Comparison of ENCODE assay signal across 12 cellular contexts in the genomic region with DNA sequence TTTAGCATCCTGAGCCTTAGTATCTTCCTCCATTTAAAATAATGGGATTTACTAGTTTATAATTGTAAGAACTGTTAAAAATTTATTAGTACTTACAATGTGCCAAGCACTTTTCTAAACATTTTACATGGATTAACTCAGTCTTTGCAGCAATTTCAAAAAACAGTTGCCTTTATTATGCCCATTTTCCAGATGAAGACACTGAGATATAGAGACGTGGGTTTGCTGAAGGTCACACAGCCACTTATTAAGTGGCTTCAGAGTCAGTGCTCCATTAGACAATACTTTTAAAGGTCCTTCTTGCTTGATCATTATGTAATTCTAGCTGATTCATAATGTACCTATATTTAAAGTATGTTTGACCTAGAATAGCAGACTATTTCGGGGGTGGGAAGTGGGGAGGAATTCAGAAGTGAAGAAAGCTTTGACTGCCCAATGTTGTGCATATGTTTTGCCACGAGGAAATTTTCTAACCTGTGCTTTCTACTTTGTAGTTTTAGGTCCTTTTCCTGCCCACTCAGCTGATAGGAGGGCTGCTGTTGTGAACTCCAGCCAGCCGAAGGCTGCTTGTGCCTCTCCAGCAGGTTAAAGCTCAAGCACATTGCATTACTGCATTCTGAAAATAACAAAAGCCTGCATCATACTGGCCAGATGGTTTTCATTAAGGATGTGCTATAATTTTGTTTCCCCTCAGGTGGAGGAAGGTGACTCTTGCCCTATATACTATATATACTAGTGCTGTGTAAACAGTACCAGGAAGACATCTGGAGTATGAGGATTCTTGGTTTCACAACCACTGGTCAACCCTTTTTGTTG. TPM values are rescaled to one million over a fixed set of nuclear protein-coding genes. Genes with fewer than 3 reads are reported as not detected.
DNase-seq lines count a peak whose midpoint lies in the region; ATAC-seq and TF ChIP-seq lines count a peak whose summit lies in the region.
"Had no signal": no experiment of that assay in that cellular context is flagged by ENCODE, and none has a peak within 500 bp of the region (broad histone marks: within the 10 kb centered on the region; RNA-seq: fewer than 3 reads in every experiment).

No MANE protein-coding gene starts in this region.

- peaks cover 75% of the 10 kb centered on the region for H3K79me2 ChIP-seq in MM.1S (ENCODE audit: low read length)
- peaks cover 13% of the 10 kb centered on the region for H3K79me2 ChIP-seq in trophoblast cell (ENCODE audit: control insufficient read depth, insufficient read depth, low read length, poor library complexity)
- H3K79me2 ChIP-seq in hepatocyte = peaks cover 75% of the 10 kb centered on the region

- no peaks in the 10 kb centered on the region for H4K20me1 ChIP-seq in MM.1S (ENCODE audit: insufficient read depth, low read length)
- peaks cover 12% of the 10 kb centered on the region for H4K20me1 ChIP-seq in hepatocyte (ENCODE audit: insufficient read depth, poor library complexity, severe bottlenecking)

- no peak overlapping the region for H2BK5ac ChIP-seq in trophoblast cell (ENCODE audit: low read depth, low read length, poor library complexity)

- peak; percentile 26 for DNase-seq in Daoy (ENCODE audit: low read depth)
- peak; percentile 88 for DNase-seq in MM.1S
- DNase-seq in chondrocyte (ENCODE audit: low spot score) = no peak
- DNase-seq in trophoblast cell = peak; percentile 85 to 92
- DNase-seq in naive thymus-derived CD4-positive, alpha-beta T cell = no peak
- no peak for DNase-seq in hepatocyte (ENCODE audit: low spot score)
- DNase-seq: body of pancreas, immature natural killer cell, NCI-H1436 treated with DMSO at 0.1 percent for 48 hours, Peyer's patch, spleen had no signal

- no peak overlapping the region for H2BK12ac ChIP-seq in trophoblast cell (ENCODE audit: low read length)

- H3K9ac ChIP-seq in MM.1S (ENCODE audit: low read length) (peak overlapping the region; percentile 67), trophoblast cell (ENCODE audit: low read length) (no peak overlapping the region)

- no peak for ATAC-seq in naive thymus-derived CD4-positive, alpha-beta T cell
- ATAC-seq in HG03108 (IDR thresholded peaks at IDR 0.05; ENCODE audit: unreplicated experiment) = no peak
- ATAC-seq: body of pancreas had no signal

- H3K9me2 ChIP-seq in MM.1S (replicated peaks; ENCODE audit: insufficient read depth, low read length) = no peaks in the 10 kb centered on the region
- no peaks in the 10 kb centered on the region for H3K9me2 ChIP-seq in hepatocyte (replicated peaks; ENCODE audit: insufficient read depth)

- no peak overlapping the region for H3K4me3 Mint-ChIP-seq in chondrocyte (ENCODE audit: unreplicated experiment)
- no peak overlapping the region for H3K4me3 Mint-ChIP-seq in naive thymus-derived CD4-positive, alpha-beta T cell
- H3K4me3 Mint-ChIP-seq: immature natural killer cell had no signal

- POLR2A ChIA-PET in naive thymus-derived CD4-positive, alpha-beta T cell (lab: Charles Lee) = no interaction called here

- TF ChIP-seq CTCF in MM.1S (IDR thresholded peaks at IDR 0.05; ENCODE audit: low read length) (no peak), chondrocyte (IDR thresholded peaks at IDR 0.05) (no peak), hepatocyte (IDR thresholded peaks at IDR 0.05; ENCODE audit: poor library complexity) (no peak)

- H3K27ac ChIP-seq in MM.1S (ENCODE audit: low read length) (peak overlapping the region; percentile 95), trophoblast cell (ENCODE audit: low read depth, low read length) (no peak overlapping the region), hepatocyte (no peak overlapping the region)
- H3K27ac ChIP-seq in naive thymus-derived CD4-positive, alpha-beta T cell (ENCODE audit: low read depth, low read length) = no peak overlapping the region
- H3K27ac ChIP-seq: body of pancreas, Peyer's patch, spleen had no signal

- H2AFZ ChIP-seq in MM.1S (ENCODE audit: low read length) (no peak overlapping the region), trophoblast cell (ENCODE audit: insufficient read depth, low read length, poor library complexity) (no peak overlapping the region), hepatocyte (no peak overlapping the region)

- H3K4me1 Mint-ChIP-seq in chondrocyte (ENCODE audit: low read depth) = peaks cover 15% of the 10 kb centered on the region
- peaks cover 4 to 12% (median 6%) of the 10 kb centered on the region in 7 donors for H3K4me1 Mint-ChIP-seq in naive thymus-derived CD4-positive, alpha-beta T cell

- peak overlapping the region; percentile 95 for H3K4me2 ChIP-seq in MM.1S (ENCODE audit: low read depth, low read length)
- H3K4me2 ChIP-seq in trophoblast cell (ENCODE audit: low read length) = no peak overlapping the region
- H3K4me2 ChIP-seq in hepatocyte = no peak overlapping the region

- peaks cover 43% of the 10 kb centered on the region for H3K4me1 ChIP-seq in MM.1S (ENCODE audit: low read length)
- H3K4me1 ChIP-seq in trophoblast cell (ENCODE audit: control insufficient read depth in 1 of 2, insufficient read depth in 2 of 2, low read length in 2 of 2) = peaks cover 2 to 4% of the 10 kb centered on the region in 2 experiments
- peaks cover 0 to 8% of the 10 kb centered on the region in 2 donors for H3K4me1 ChIP-seq in naive thymus-derived CD4-positive, alpha-beta T cell (ENCODE audit: control insufficient read depth in 2 of 2, insufficient read depth in 2 of 2, low read length in 2 of 2)
- H3K4me1 ChIP-seq in hepatocyte (ENCODE audit: insufficient read depth) = peaks cover 26% of the 10 kb centered on the region

- H4K91ac ChIP-seq in trophoblast cell (ENCODE audit: low read depth, low read length) = no peak overlapping the region

- H3K18ac ChIP-seq in trophoblast cell (ENCODE audit: low read length) = no peak overlapping the region

- H3K36me3 ChIP-seq in MM.1S (replicated peaks; ENCODE audit: insufficient read depth, low read length) = no peaks in the 10 kb centered on the region
- H3K36me3 ChIP-seq in trophoblast cell (ENCODE audit: control insufficient read depth in 1 of 2, insufficient read depth in 2 of 2, low read length in 2 of 2) = no peaks in the 10 kb centered on the region
- H3K36me3 ChIP-seq in naive thymus-derived CD4-positive, alpha-beta T cell (ENCODE audit: control insufficient read depth in 2 of 3, insufficient read depth in 3 of 3, low read length in 3 of 3) = peaks cover 0 to 6% (median 0%) of the 10 kb centered on the region in 3 experiments
- H3K36me3 ChIP-seq in hepatocyte (replicated peaks; ENCODE audit: insufficient read depth, low read depth) = no peaks in the 10 kb centered on the region
- H3K36me3 ChIP-seq: Peyer's patch, spleen had no signal

- no peak overlapping the region for H4K12ac ChIP-seq in trophoblast cell (ENCODE audit: low read depth, low read length)

- H3K14ac ChIP-seq in trophoblast cell (ENCODE audit: low read length) = no peak overlapping the region

- intact Hi-C loops in naive thymus-derived CD4-positive, alpha-beta T cell (cut with micrococcal nuclease) = no loop called here

- no peak overlapping the region for H3K4ac ChIP-seq in trophoblast cell (ENCODE audit: low read depth, low read length)

- H3F3A ChIP-seq in MM.1S (ENCODE audit: insufficient read depth, low read length) = peaks cover 42% of the 10 kb centered on the region

- peak overlapping the region; percentile 24 for H3K27ac Mint-ChIP-seq in chondrocyte (ENCODE audit: unreplicated experiment)
- H3K27ac Mint-ChIP-seq in naive thymus-derived CD4-positive, alpha-beta T cell = no peak overlapping the region
- H3K27ac Mint-ChIP-seq: immature natural killer cell had no signal

- H2BK120ac ChIP-seq in trophoblast cell (ENCODE audit: insufficient read depth, low read length, poor library complexity) = no peak overlapping the region

- H3K79me1 ChIP-seq in trophoblast cell (ENCODE audit: low read length) = peaks cover 10% of the 10 kb centered on the region

- H3K27me3 ChIP-seq in MM.1S (replicated peaks; ENCODE audit: insufficient read depth, low read length) (no peaks in the 10 kb centered on the region), trophoblast cell (ENCODE audit: insufficient read depth, low read length) (no peaks in the 10 kb centered on the region), hepatocyte (no peaks in the 10 kb centered on the region)
- no peaks in the 10 kb centered on the region for H3K27me3 ChIP-seq in naive thymus-derived CD4-positive, alpha-beta T cell (ENCODE audit: control insufficient read depth in 2 of 2, insufficient read depth in 2 of 2, low read length in 2 of 2)
- H3K27me3 ChIP-seq: body of pancreas, Peyer's patch, spleen had no signal

- H2AK5ac ChIP-seq in trophoblast cell (ENCODE audit: low read length) = no peak overlapping the region

- H3K36me3 Mint-ChIP-seq in chondrocyte (ENCODE audit: low read depth) = peaks cover 1% of the 10 kb centered on the region
- H3K36me3 Mint-ChIP-seq in naive thymus-derived CD4-positive, alpha-beta T cell = peaks cover 0 to 5% (median 0%) of the 10 kb centered on the region in 5 donors

- H3K23ac ChIP-seq in trophoblast cell (ENCODE audit: low read length) = no peak overlapping the region

- H3K4me3 ChIP-seq in MM.1S (ENCODE audit: low read length) (peak overlapping the region; percentile 45), trophoblast cell (ENCODE audit: low read depth, low read length) (no peak overlapping the region), hepatocyte (no peak overlapping the region)
- no peak overlapping the region for H3K4me3 ChIP-seq in naive thymus-derived CD4-positive, alpha-beta T cell (ENCODE audit: low read length)
- H3K4me3 ChIP-seq: body of pancreas, Peyer's patch, spleen had no signal

- H3K9me3 Mint-ChIP-seq in chondrocyte (ENCODE audit: low read depth) = no peaks in the 10 kb centered on the region
- no peaks in the 10 kb centered on the region for H3K9me3 Mint-ChIP-seq in naive thymus-derived CD4-positive, alpha-beta T cell
- H3K9me3 Mint-ChIP-seq: immature natural killer cell had no signal

- WGBS in trophoblast cell (ENCODE audit: extremely low coverage, insufficient coverage, insufficient read length) = no CpG with 5 or more reads among the region's 4 CpGs
- WGBS in hepatocyte (ENCODE audit: low lambda C conversion rate, missing lambda C conversion rate) = 63% methylated on average over 4 of the region's 4 CpGs

- no peaks in the 10 kb centered on the region for H3K27me3 Mint-ChIP-seq in chondrocyte (ENCODE audit: low read depth)
- H3K27me3 Mint-ChIP-seq in naive thymus-derived CD4-positive, alpha-beta T cell = no peaks in the 10 kb centered on the region

- H3K9me3 ChIP-seq in MM.1S (replicated peaks; ENCODE audit: insufficient read depth, low read length) (no peaks in the 10 kb centered on the region), trophoblast cell (ENCODE audit: insufficient read depth, low read depth, low read length) (no peaks in the 10 kb centered on the region), hepatocyte (ENCODE audit: low read depth) (no peaks in the 10 kb centered on the region)
- no peaks in the 10 kb centered on the region for H3K9me3 ChIP-seq in naive thymus-derived CD4-positive, alpha-beta T cell (ENCODE audit: control insufficient read depth in 2 of 3, low read length in 3 of 3)
- H3K9me3 ChIP-seq: body of pancreas, Peyer's patch, spleen had no signal

- no peak overlapping the region for H4K8ac ChIP-seq in trophoblast cell (ENCODE audit: low read depth, low read length)

- CTCF ChIA-PET in naive thymus-derived CD4-positive, alpha-beta T cell (lab: Charles Lee) = no interaction called here

RNA-seq across cellular contexts. Expression of a gene that starts 4.3 kb away (rescaled TPM):
- 21.0 and 23.2 TPM in 2 replicates for total RNA-seq in Daoy (2014; rRNA removed; shearing (Covaris generic))
- total RNA-seq in chondrocyte = 17.7 to 20.3 TPM (median 17.7 TPM) in 3 replicates
- 18.2 and 18.6 TPM in 2 replicates for polyA plus RNA-seq in trophoblast cell (2013)
- 10 to 100 TPM in 2 of 5 experiments, 1 to 10 TPM in 3; 7.3 to 14.1 (median 9.3) TPM for total RNA-seq in naive thymus-derived CD4-positive, alpha-beta T cell
- polyA plus RNA-seq in naive thymus-derived CD4-positive, alpha-beta T cell = 1 to 10 TPM; 3.3 to 3.5 TPM
- 13.8 and 17.9 TPM in 2 replicates for total RNA-seq in hepatocyte
- 7.3 and 8.7 TPM in 2 replicates for polyA plus RNA-seq in hepatocyte

RNA-seq across cellular contexts. Expression of a gene that starts 6.0 kb away (rescaled TPM):
- total RNA-seq in Daoy (2014; rRNA removed; shearing (Covaris generic)) = 47.3 and 54.4 TPM in 2 replicates
- 72.1 to 103 TPM (median 74.7 TPM) in 3 replicates for total RNA-seq in chondrocyte
- 41.6 and 44.7 TPM in 2 replicates for polyA plus RNA-seq in trophoblast cell (2013)
- total RNA-seq in naive thymus-derived CD4-positive, alpha-beta T cell = 1 to 10 TPM; 4.0 to 6.5 (median 5.3) TPM
- polyA plus RNA-seq in naive thymus-derived CD4-positive, alpha-beta T cell = 1 to 10 TPM; 1.6 TPM
- 35.4 and 45.4 TPM in 2 replicates for total RNA-seq in hepatocyte
- polyA plus RNA-seq in hepatocyte = 36.5 and 38.7 TPM in 2 replicates

RNA-seq across cellular contexts. Expression of a gene that starts 42.9 kb away (rescaled TPM):
- total RNA-seq in Daoy (2014; rRNA removed; shearing (Covaris generic)) = 111 and 130 TPM in 2 replicates
- total RNA-seq in chondrocyte = 111 to 129 TPM (median 129 TPM) in 3 replicates
- 44.0 and 47.0 TPM in 2 replicates for polyA plus RNA-seq in trophoblast cell (2013)
- 1 to 10 TPM; 2.2 to 8.7 (median 2.5) TPM for total RNA-seq in naive thymus-derived CD4-positive, alpha-beta T cell
- 1 to 10 TPM; 1.6 to 1.8 TPM for polyA plus RNA-seq in naive thymus-derived CD4-positive, alpha-beta T cell
- 71.2 and 73.5 TPM in 2 replicates for total RNA-seq in hepatocyte
- polyA plus RNA-seq in hepatocyte = 36.7 and 47.1 TPM in 2 replicates

Comparison
In these comparisons a context has a peak if more than half of its experiments do, and no peak if none do; other contexts are left out.
1. DNase-seq: peak in Daoy (single experiment), MM.1S (single experiment) and trophoblast cell (2 of 2); none in chondrocyte (single experiment), naive thymus-derived CD4-positive, alpha-beta T cell (0 of 9) and hepatocyte (single experiment).